ENCODE assay signal across 24 cellular contexts in the genomic region with DNA sequence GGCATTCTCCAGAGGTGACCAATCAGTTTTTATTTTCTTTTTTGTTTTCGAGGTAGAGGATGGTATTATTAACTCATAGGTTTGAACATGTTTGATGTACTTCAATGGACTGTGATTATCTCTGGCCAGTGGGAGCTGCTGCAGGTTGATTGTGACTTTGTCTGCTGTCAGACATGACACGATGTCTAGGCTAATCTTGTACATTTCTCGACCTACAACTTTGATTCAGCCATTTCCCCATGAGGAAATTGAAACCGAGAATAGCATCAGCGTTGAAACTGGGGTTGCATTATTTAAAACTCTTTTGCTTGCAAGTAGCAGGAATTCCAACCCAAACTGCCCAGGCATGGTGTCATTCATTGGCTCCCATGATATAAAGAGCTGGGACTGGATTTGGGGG.
"Had no signal": no experiment of that assay in that cellular context is flagged by ENCODE, and none has a peak within 500 bp of the region (broad histone marks: within the 10 kb centered on the region; RNA-seq: fewer than 3 reads in every experiment).

No MANE protein-coding gene starts in this region.

- H3K4me2 ChIP-seq: SK-N-SH had no signal

- H3K9ac ChIP-seq: SK-N-SH had no signal

- DNase-seq: Karpas-422; KBM-7; MV-4-11; NCI-H1048; NCI-H1105; NCI-H1417 treated with DMSO at 0.1 percent for 48 hours; NCI-H146; NCI-H1694 treated with DMSO at 0.1 percent for 48 hours; NCI-H1930; NCI-H2081 treated with DMSO at 0.1 percent for 48 hours; NCI-H2171; NCI-H226; NCI-H510A; NCI-H524 treated with DMSO at 0.1 percent for 48 hours; NCI-H69; NCI-H774; NK-92 treated with Interleukin-12 subunit alpha and Interleukin-12 subunit beta, amount 100 ng/mL, for 24 hours; PC-3; Right ventricle myocardium superior; SIG-M5; SK-N-SH; SW 1271; T-cell had no signal

- H3K9me3 ChIP-seq: SK-N-SH had no signal

- H3K9me2 ChIP-seq: SK-N-SH had no signal

- ATAC-seq: Panc1, PC-3, T-cell had no signal
